30 cellular contexts compared by ENCODE assay signal in genomic region chr15:35669021-35669420, GRCh38.
DNase-seq lines count a peak whose midpoint lies in the region; ATAC-seq and TF ChIP-seq lines count a peak whose summit lies in the region.
"Had no signal": no experiment of that assay in that cellular context is flagged by ENCODE, and none has a peak within 500 bp of the region (broad histone marks: within the 10 kb centered on the region; RNA-seq: fewer than 3 reads in every experiment).

No MANE protein-coding gene starts in this region.

- no peak overlapping the region for H3K18ac ChIP-seq in mesendoderm (ENCODE audit: low read length)

- H3K27ac ChIP-seq in right atrium auricular region (peak overlapping the region; percentile 9 to 88), endodermal cell (ENCODE audit: low read depth, low read length) (no peak overlapping the region), mesendoderm (ENCODE audit: low read depth, low read length) (peak overlapping the region; percentile 66), prostate gland (no peak overlapping the region), dorsolateral prefrontal cortex (no peak overlapping the region)
- H3K27ac ChIP-seq: A549, adrenal gland, GM23248, KMS-11, PC-9 had no signal

- no peaks in the 10 kb centered on the region for H3K36me3 Mint-ChIP-seq in endodermal cell (ENCODE audit: low read depth)
- H3K36me3 Mint-ChIP-seq: activated naive CD4-positive, alpha-beta T cell treated with anti-CD3 and anti-CD28 coated beads, Interleukin-2, amount 10 ng/mL, durations not matched to agents 7 days and 5 days; naive thymus-derived CD4-positive, alpha-beta T cell; stimulated activated memory B cell treated with anti-CD40 and anti-IgM and Interleukin-4, amounts not matched to agents 10 μg/mL and 1 μg/mL and 100 μg/mL, for 72 hours had no signal

- no peak overlapping the region for H4K8ac ChIP-seq in mesendoderm (ENCODE audit: low read depth, low read length)

- H3K9me3 Mint-ChIP-seq in endodermal cell, result no peaks in the 10 kb centered on the region
- H3K9me3 Mint-ChIP-seq: activated CD8-positive, alpha-beta T cell treated with anti-CD3 and anti-CD28 coated beads for 36 hours; activated naive CD4-positive, alpha-beta T cell treated with anti-CD3 and anti-CD28 coated beads, Interleukin-2, amount 10 ng/mL, durations not matched to agents 7 days and 5 days; activated T-helper 17 cell treated with anti-CD3 and anti-CD28 coated beads, Interleukin-2, amount 50 U/mL, for 72 hours; CD4-positive, alpha-beta T cell; stimulated activated memory B cell treated with anti-CD40 and anti-IgM and Interleukin-4, amounts not matched to agents 10 μg/mL and 1 μg/mL and 100 μg/mL, for 72 hours had no signal

- no peak overlapping the region for H2BK5ac ChIP-seq in mesendoderm (ENCODE audit: low read length)

- H2BK15ac ChIP-seq in mesendoderm (replicated peaks; ENCODE audit: low read depth), result no peak overlapping the region

- H3K4me1 ChIP-seq in right atrium auricular region (peaks cover 0 to 55% of the 10 kb centered on the region in 2 donors), endodermal cell (ENCODE audit: control insufficient read depth, insufficient read depth, low read length) (peaks cover 17% of the 10 kb centered on the region), mesendoderm (ENCODE audit: control insufficient read depth, low read depth, low read length) (peaks cover 6% of the 10 kb centered on the region), prostate gland (replicated peaks) (no peaks in the 10 kb centered on the region)
- H3K4me1 ChIP-seq: A549 had no signal

- H3K9me3 ChIP-seq in right atrium auricular region, result no peaks in the 10 kb centered on the region
- no peaks in the 10 kb centered on the region for H3K9me3 ChIP-seq in endodermal cell (ENCODE audit: control insufficient read depth, low read length)
- no peaks in the 10 kb centered on the region for H3K9me3 ChIP-seq in prostate gland
- H3K9me3 ChIP-seq: A549, adrenal gland, gastroesophageal sphincter had no signal

- intact Hi-C loops in Right ventricle myocardium superior (cut with DNase I), result no loop called here
- intact Hi-C loops in prostate gland (cut with DNase I), result loop anchor here (10.0 kb wide), 1 partner anchor 124 kb away; the partner anchor contains the start of gene DPH6
- intact Hi-C loops in dorsolateral prefrontal cortex (cut with DNase I), result no loop called here

- H4K5ac ChIP-seq in mesendoderm (ENCODE audit: low read length), result no peak overlapping the region

- H3K4me3 Mint-ChIP-seq in endodermal cell, result no peak overlapping the region
- H3K4me3 Mint-ChIP-seq: activated CD8-positive, alpha-beta T cell treated with anti-CD3 and anti-CD28 coated beads for 36 hours; activated naive CD4-positive, alpha-beta T cell treated with anti-CD3 and anti-CD28 coated beads, Interleukin-2, amount 10 ng/mL, durations not matched to agents 7 days and 5 days; activated T-helper 17 cell treated with anti-CD3 and anti-CD28 coated beads, Interleukin-2, amount 50 U/mL, for 72 hours; CD4-positive, alpha-beta T cell; naive thymus-derived CD4-positive, alpha-beta T cell; stimulated activated memory B cell treated with anti-CD40 and anti-IgM and Interleukin-4, amounts not matched to agents 10 μg/mL and 1 μg/mL and 100 μg/mL, for 72 hours had no signal

- peak overlapping the region; percentile 64 for H3K27ac Mint-ChIP-seq in endodermal cell
- H3K27ac Mint-ChIP-seq: activated CD8-positive, alpha-beta T cell treated with anti-CD3 and anti-CD28 coated beads for 36 hours; activated naive CD4-positive, alpha-beta T cell treated with anti-CD3 and anti-CD28 coated beads, Interleukin-2, amount 10 ng/mL, durations not matched to agents 7 days and 5 days; activated T-helper 17 cell treated with anti-CD3 and anti-CD28 coated beads, Interleukin-2, amount 50 U/mL, for 72 hours; CD4-positive, alpha-beta T cell; naive thymus-derived CD4-positive, alpha-beta T cell; stimulated activated memory B cell treated with anti-CD40 and anti-IgM and Interleukin-4, amounts not matched to agents 10 μg/mL and 1 μg/mL and 100 μg/mL, for 72 hours had no signal

- H3K27me3 ChIP-seq in right atrium auricular region (no peaks in the 10 kb centered on the region), endodermal cell (ENCODE audit: control insufficient read depth, insufficient read depth, low read length, poor library complexity, severe bottlenecking) (no peaks in the 10 kb centered on the region), mesendoderm (ENCODE audit: insufficient read depth, low read length, poor library complexity) (no peaks in the 10 kb centered on the region), prostate gland (replicated peaks; ENCODE audit: insufficient read depth) (no peaks in the 10 kb centered on the region), dorsolateral prefrontal cortex (no peaks in the 10 kb centered on the region)
- H3K27me3 ChIP-seq: adrenal gland, gastroesophageal sphincter had no signal

- peak overlapping the region; percentile 78 for H3K4ac ChIP-seq in mesendoderm (ENCODE audit: low read depth, low read length)

- 42 to 69% methylated on average over 2 to 3 of the region's 3 CpGs for WGBS in endodermal cell (ENCODE audit: insufficient coverage in 1 of 2, insufficient read length in 1 of 2), 2 experiments
- WGBS in mesendoderm (ENCODE audit: extremely low coverage, insufficient coverage, low lambda C conversion rate), result no CpG with 5 or more reads among the region's 3 CpGs
- WGBS in prostate gland, result 68% methylated on average over 3 of the region's 3 CpGs

- H3K36me3 ChIP-seq in right atrium auricular region, result no peaks in the 10 kb centered on the region
- H3K36me3 ChIP-seq in endodermal cell (ENCODE audit: control insufficient read depth, insufficient read depth, low read length), result no peaks in the 10 kb centered on the region
- H3K36me3 ChIP-seq in mesendoderm (ENCODE audit: control insufficient read depth, insufficient read depth, low read length), result no peaks in the 10 kb centered on the region
- no peaks in the 10 kb centered on the region for H3K36me3 ChIP-seq in prostate gland
- H3K36me3 ChIP-seq: adrenal gland, gastroesophageal sphincter had no signal

- no peak for TF ChIP-seq POLR2A in prostate gland (IDR thresholded peaks at IDR 0.05)

- H3K79me2 ChIP-seq in mesendoderm (ENCODE audit: control insufficient read depth, insufficient read depth, low read length), result no peaks in the 10 kb centered on the region

- H3K4me1 Mint-ChIP-seq in endodermal cell, result peaks cover 30% of the 10 kb centered on the region

- H3K23ac ChIP-seq in mesendoderm (ENCODE audit: low read length), result no peak overlapping the region

- H3K9ac ChIP-seq in endodermal cell (ENCODE audit: extremely low read depth, low read length, poor library complexity, severe bottlenecking) (no peak overlapping the region), mesendoderm (ENCODE audit: low read length) (no peak overlapping the region)
- H3K9ac ChIP-seq: GM23248, KMS-11 had no signal

- TF ChIP-seq CTCF in right atrium auricular region (IDR thresholded peaks at IDR 0.05), result no peak
- TF ChIP-seq CTCF in endodermal cell (conservative IDR thresholded peaks at IDR 0.05), result no peak
- no peak for TF ChIP-seq CTCF in prostate gland (IDR thresholded peaks at IDR 0.05)
- TF ChIP-seq CTCF in dorsolateral prefrontal cortex (IDR thresholded peaks at IDR 0.05 in 54 of 56, conservative IDR thresholded peaks at IDR 0.05 in 2 of 56; ENCODE audit: low read depth in 1 of 56, partially characterized antibody in 56 of 56), result no peak

- H3K56ac ChIP-seq in mesendoderm (ENCODE audit: low read length), result peak overlapping the region; percentile 53

- H2AK5ac ChIP-seq in mesendoderm (ENCODE audit: low read length), result no peak overlapping the region

- no peak overlapping the region for H3K4me2 ChIP-seq in mesendoderm (ENCODE audit: low read length)
- H3K4me2 ChIP-seq: A549, KMS-11, PC-9 had no signal

- DNase-seq in right atrium auricular region (ENCODE audit: low spot score) (no peak), Right ventricle myocardium superior (no peak), endodermal cell (peak; percentile 75), mesendoderm (peak; percentile 93), prostate gland (ENCODE audit: low spot score) (no peak), NCI-H2227 (lab: John Stamatoyannopoulos, UW; ENCODE audit: unreplicated experiment) (no peak), dorsolateral prefrontal cortex (no peak)
- DNase-seq in activated CD4-positive, alpha-beta T cell treated with anti-CD3 and anti-CD28 coated beads for 48 hours, result no peak
- DNase-seq: activated CD4-positive, CD25-positive, alpha-beta regulatory T cell treated with anti-CD3 and anti-CD28 coated beads, Interleukin-2, amount 50 U/mL, for 72 hours; activated CD8-positive, alpha-beta T cell treated with anti-CD3 and anti-CD28 coated beads for 36 hours; activated naive CD4-positive, alpha-beta T cell treated with anti-CD3 and anti-CD28 coated beads, Interleukin-2, amount 10 ng/mL, durations not matched to agents 7 days and 5 days; adrenal gland; AML-193; CD4-positive, alpha-beta T cell; cerebellar nuclear complex; DND-41; hippocampal formation; MM.1S; naive thymus-derived CD4-positive, alpha-beta T cell; NCI-H2029; NCI-H526; occipital lobe; PC-9; stimulated activated CD4-positive, alpha-beta T cell treated with anti-CD3 and anti-CD28 coated beads, Interleukin-15, amount 100 ng/mL, for 24 hours had no signal

- no peaks in the 10 kb centered on the region for H3K79me1 ChIP-seq in mesendoderm (ENCODE audit: low read length)

- H3K4me3 ChIP-seq in right atrium auricular region, result no peak overlapping the region
- peak overlapping the region; percentile 37 for H3K4me3 ChIP-seq in endodermal cell (ENCODE audit: low read length)
- H3K4me3 ChIP-seq in mesendoderm (ENCODE audit: low read length), result no peak overlapping the region
- no peak overlapping the region for H3K4me3 ChIP-seq in prostate gland
- no peak overlapping the region for H3K4me3 ChIP-seq in dorsolateral prefrontal cortex
- H3K4me3 ChIP-seq: A549, adrenal gland, gastroesophageal sphincter, GM23248, PC-9 had no signal

- peaks cover 18% of the 10 kb centered on the region for H3K27me3 Mint-ChIP-seq in endodermal cell (ENCODE audit: insufficient read depth)
- H3K27me3 Mint-ChIP-seq: activated naive CD4-positive, alpha-beta T cell treated with anti-CD3 and anti-CD28 coated beads, Interleukin-2, amount 10 ng/mL, durations not matched to agents 7 days and 5 days had no signal

- ATAC-seq in Right ventricle myocardium superior (ENCODE audit: poor library complexity), result no peak
- ATAC-seq: A549; activated CD8-positive, alpha-beta T cell treated with anti-CD3 and anti-CD28 coated beads for 36 hours; gastroesophageal sphincter; naive thymus-derived CD4-positive, alpha-beta T cell; stimulated activated memory B cell treated with anti-CD40 and anti-IgM and Interleukin-4, amounts not matched to agents 10 μg/mL and 1 μg/mL and 100 μg/mL, for 72 hours had no signal

- no peak overlapping the region for H2BK120ac ChIP-seq in mesendoderm (ENCODE audit: low read depth, low read length)

Comparison
In these comparisons a context has a peak if more than half of its experiments do, and no peak if none do; other contexts are left out.
1. DNase-seq: peak in endodermal cell (single experiment) and mesendoderm (single experiment); none in right atrium auricular region (single experiment), Right ventricle myocardium superior (single experiment), prostate gland (single experiment), NCI-H2227 (single experiment), activated CD4-positive, alpha-beta T cell treated with anti-CD3 and anti-CD28 coated beads for 48 hours (single experiment) and dorsolateral prefrontal cortex (0 of 10).
2. H3K27ac ChIP-seq: peak in right atrium auricular region (2 of 2) and mesendoderm (single experiment); none in endodermal cell (single experiment), prostate gland (0 of 2) and dorsolateral prefrontal cortex (0 of 59).